In genomic region chr5:42621242-42621641, GRCh38 we compare ENCODE assay signal across 18 cellular contexts.
DNase-seq lines count a peak whose midpoint lies in the region; ATAC-seq and TF ChIP-seq lines count a peak whose summit lies in the region.
"Had no signal": no experiment of that assay in that cellular context is flagged by ENCODE, and none has a peak within 500 bp of the region (broad histone marks: within the 10 kb centered on the region; RNA-seq: fewer than 3 reads in every experiment).

No MANE protein-coding gene starts in this region.

- H3K4me3 Mint-ChIP-seq in naive B cell: peak overlapping the region; percentile 41 to 89 (median 79)
- H3K4me3 Mint-ChIP-seq in activated CD8-positive, alpha-beta T cell treated with anti-CD3 and anti-CD28 coated beads for 36 hours: no peak overlapping the region
- H3K4me3 Mint-ChIP-seq: endodermal cell; T-helper 1 cell treated with Interleukin-12 subunit alpha and Interleukin-12 subunit beta and Interleukin-4 antibody, amounts not matched to agents 30 μg/mL and 1 μg/mL, for 36 hours had no signal

- intact Hi-C loops in heart right ventricle (cut with DNase I): no loop called here
- intact Hi-C loops in transverse colon (cut with DNase I; ENCODE audit: low total_unique reads): no loop called here
- intact Hi-C loops in tibial artery (cut with DNase I; ENCODE audit: low total_unique reads): no loop called here
- intact Hi-C loops in activated CD8-positive, alpha-beta T cell treated with anti-CD3 and anti-CD28 coated beads for 36 hours (cut with micrococcal nuclease): no loop called here

- H3K4me1 Mint-ChIP-seq in naive B cell: peaks cover 53 to 59% (median 56%) of the 10 kb centered on the region in 3 donors
- no peaks in the 10 kb centered on the region for H3K4me1 Mint-ChIP-seq in activated CD8-positive, alpha-beta T cell treated with anti-CD3 and anti-CD28 coated beads for 36 hours (ENCODE audit: low read depth)

- DNase-seq in heart right ventricle (no peak), right atrium auricular region (ENCODE audit: low spot score) (no peak), germinal center (ENCODE audit: low spot score) (peak; percentile 33), naive B cell (peak; percentile 73), transverse colon (no peak), tibial artery (no peak), anterior cingulate cortex (lab: John Stamatoyannopoulos, UW) (no peak)
- no peak for DNase-seq in activated CD8-positive, alpha-beta T cell treated with anti-CD3 and anti-CD28 coated beads for 36 hours
- DNase-seq: activated gamma-delta T cell treated with Interleukin-2 at 50 U/mL for 16 hours; DMS79; endodermal cell; KBM-7; NCI-H1092; NCI-H2171; stimulated activated CD4-positive, alpha-beta T cell treated with anti-CD3 and anti-CD28 coated beads, Interleukin-4, amount 100 ng/mL, for 24 hours; stimulated activated CD8-positive, alpha-beta memory T cell treated with anti-CD3 and anti-CD28 coated beads, Interleukin-4, amount 100 ng/mL, for 48 hours; trophoblast cell had no signal

- H3K4me1 ChIP-seq in heart right ventricle (peaks cover 0 to 25% (median 23%) of the 10 kb centered on the region in 9 donors), right atrium auricular region (peaks cover 0 to 22% of the 10 kb centered on the region in 2 donors), transverse colon (peaks cover 12 to 41% (median 21%) of the 10 kb centered on the region in 4 donors), tibial artery (peaks cover 0 to 9% (median 0%) of the 10 kb centered on the region in 4 donors)

- in situ Hi-C loops in transverse colon (cut with MboI; ENCODE audit: low pct_ligation_motif_present in 1 of 4, low pct_unique_long_range_greater_than_20kb in 1 of 4, low sequenced_read_pairs in 3 of 4): no loop called here

- no peak for TF ChIP-seq POLR2A in transverse colon (IDR thresholded peaks at IDR 0.05)

- H3K27ac ChIP-seq in heart right ventricle (peak overlapping the region in 4 of 10 donors; percentile 4 to 45 (median 28)), right atrium auricular region (peak overlapping the region in 1 of 2 donors; percentile 8), transverse colon (peak overlapping the region in 3 of 4 donors; percentile 0 to 51 (median 39)), tibial artery (no peak overlapping the region)

- H3K9me3 Mint-ChIP-seq in naive B cell: peaks cover 0 to 10% (median 2%) of the 10 kb centered on the region in 7 donors
- no peaks in the 10 kb centered on the region for H3K9me3 Mint-ChIP-seq in activated CD8-positive, alpha-beta T cell treated with anti-CD3 and anti-CD28 coated beads for 36 hours
- H3K9me3 Mint-ChIP-seq: endodermal cell; T-helper 1 cell treated with Interleukin-12 subunit alpha and Interleukin-12 subunit beta and Interleukin-4 antibody, amounts not matched to agents 30 μg/mL and 1 μg/mL, for 36 hours had no signal

- no peaks in the 10 kb centered on the region for H3K9me3 ChIP-seq in heart right ventricle
- no peaks in the 10 kb centered on the region for H3K9me3 ChIP-seq in right atrium auricular region
- H3K9me3 ChIP-seq in transverse colon: no peaks in the 10 kb centered on the region
- no peaks in the 10 kb centered on the region for H3K9me3 ChIP-seq in tibial artery

- no peak for TF ChIP-seq CTCF in heart right ventricle (IDR thresholded peaks at IDR 0.05)
- TF ChIP-seq CTCF in right atrium auricular region (IDR thresholded peaks at IDR 0.05): no peak
- TF ChIP-seq CTCF in transverse colon (IDR thresholded peaks at IDR 0.05): no peak
- no peak for TF ChIP-seq CTCF in tibial artery (IDR thresholded peaks at IDR 0.05)
- TF ChIP-seq CTCF in activated CD8-positive, alpha-beta T cell treated with anti-CD3 and anti-CD28 coated beads for 36 hours (IDR thresholded peaks at IDR 0.05): no peak

- peak overlapping the region; percentile 98 to 99 (median 99) for H3K27ac Mint-ChIP-seq in naive B cell
- no peak overlapping the region for H3K27ac Mint-ChIP-seq in activated CD8-positive, alpha-beta T cell treated with anti-CD3 and anti-CD28 coated beads for 36 hours
- H3K27ac Mint-ChIP-seq: endodermal cell; T-helper 1 cell treated with Interleukin-12 subunit alpha and Interleukin-12 subunit beta and Interleukin-4 antibody, amounts not matched to agents 30 μg/mL and 1 μg/mL, for 36 hours had no signal

- H3K36me3 ChIP-seq in heart right ventricle: no peaks in the 10 kb centered on the region
- H3K36me3 ChIP-seq in right atrium auricular region: no peaks in the 10 kb centered on the region
- H3K36me3 ChIP-seq in transverse colon: no peaks in the 10 kb centered on the region
- no peaks in the 10 kb centered on the region for H3K36me3 ChIP-seq in tibial artery

- WGBS in heart right ventricle, 2 donors: 41 to 48% methylated on average over 3 of the region's 3 CpGs
- 54% methylated on average over 3 of the region's 3 CpGs for WGBS in transverse colon (ENCODE audit: low coverage in 1 of 2), 2 donors

- peaks cover 3 to 11% of the 10 kb centered on the region in 2 donors for H3K36me3 Mint-ChIP-seq in naive B cell
- H3K36me3 Mint-ChIP-seq in activated CD8-positive, alpha-beta T cell treated with anti-CD3 and anti-CD28 coated beads for 36 hours (ENCODE audit: low read depth): no peaks in the 10 kb centered on the region

- H3K4me3 ChIP-seq in heart right ventricle (no peak overlapping the region), right atrium auricular region (no peak overlapping the region), transverse colon (no peak overlapping the region), tibial artery (no peak overlapping the region)

- H3K27me3 ChIP-seq in heart right ventricle (no peaks in the 10 kb centered on the region), right atrium auricular region (no peaks in the 10 kb centered on the region), transverse colon (no peaks in the 10 kb centered on the region), tibial artery (no peaks in the 10 kb centered on the region)

- CTCF ChIA-PET in activated CD8-positive, alpha-beta T cell treated with anti-CD3 and anti-CD28 coated beads for 36 hours (lab: Charles Lee): interaction anchor here (1.4 kb wide), 1 partner anchor 37 kb away, joined by 3 read pairs; no protein-coding TSS in a partner anchor

- POLR2A ChIA-PET in activated CD8-positive, alpha-beta T cell treated with anti-CD3 and anti-CD28 coated beads for 36 hours (lab: Charles Lee): no interaction called here

- H3K27me3 Mint-ChIP-seq in naive B cell: peaks cover 0 to 3% (median 0%) of the 10 kb centered on the region in 3 donors
- H3K27me3 Mint-ChIP-seq in activated CD8-positive, alpha-beta T cell treated with anti-CD3 and anti-CD28 coated beads for 36 hours: peaks cover 3% of the 10 kb centered on the region

- TF ChIP-seq EP300 in transverse colon (IDR thresholded peaks at IDR 0.05; ENCODE audit: low read depth): no peak

- peak in 6 of 8 donors; percentile 22 to 52 (median 33) for ATAC-seq in heart right ventricle
- peak; percentile 87 to 92 for ATAC-seq in naive B cell (ENCODE audit: low read depth in 2 of 2)
- ATAC-seq in activated CD8-positive, alpha-beta T cell treated with anti-CD3 and anti-CD28 coated beads for 36 hours: no peak

Comparison
In these comparisons a context has a peak if more than half of its experiments do, and no peak if none do; other contexts are left out.
1. DNase-seq: peak in germinal center (single experiment) and naive B cell (single experiment); none in heart right ventricle (0 of 2), right atrium auricular region (single experiment), transverse colon (single experiment), tibial artery (0 of 2), anterior cingulate cortex (0 of 58) and activated CD8-positive, alpha-beta T cell treated with anti-CD3 and anti-CD28 coated beads for 36 hours (single experiment).
2. H3K27ac ChIP-seq: peak in transverse colon (3 of 4); none in tibial artery (0 of 2).